8 cellular contexts compared by ENCODE assay signal in genomic region chr6:139539852-139540251, GRCh38.
DNase-seq lines count a peak whose midpoint lies in the region; ATAC-seq lines count a peak whose summit lies in the region.

No MANE protein-coding gene starts in this region.

- ATAC-seq in GM18511 (IDR thresholded peaks at IDR 0.05; ENCODE audit: unreplicated experiment) = peak; percentile 10
- ATAC-seq in effector memory CD8-positive, alpha-beta T cell (replicated peaks) = peak; percentile 45

- H3K27ac Mint-ChIP-seq in effector memory CD8-positive, alpha-beta T cell = peak overlapping the region; percentile 81 to 93

- no peaks in the 10 kb centered on the region for H3K9me3 Mint-ChIP-seq in effector memory CD8-positive, alpha-beta T cell

- DNase-seq in LoVo (ENCODE audit: low spot score) (peak; percentile 58), non-pigmented ciliary epithelial cell (ENCODE audit: low read depth) (peak; percentile 96), middle frontal gyrus (ENCODE audit: extremely low spot score, low spot score) (no peak), DMS153 treated with DMSO at 0.1 percent for 48 hours (lab: John Stamatoyannopoulos, UW; ENCODE audit: unreplicated experiment) (no peak), Kasumi-1 (lab: John Stamatoyannopoulos, UW) (no peak)
- DNase-seq in effector memory CD8-positive, alpha-beta T cell = peak in 1 of 3 experiments; percentile 7
- DNase-seq in activated CD4-positive, alpha-beta T cell treated with anti-CD3 and anti-CD28 coated beads for 1 hour = no peak

- no peaks in the 10 kb centered on the region for H3K36me3 Mint-ChIP-seq in effector memory CD8-positive, alpha-beta T cell (ENCODE audit: insufficient read depth)

- peaks cover 36 to 45% of the 10 kb centered on the region in 2 donors for H3K4me1 Mint-ChIP-seq in effector memory CD8-positive, alpha-beta T cell (ENCODE audit: low read depth in 2 of 2)

- peak overlapping the region; percentile 32 to 68 for H3K4me3 Mint-ChIP-seq in effector memory CD8-positive, alpha-beta T cell

- no peaks in the 10 kb centered on the region for H3K27me3 Mint-ChIP-seq in effector memory CD8-positive, alpha-beta T cell

Comparison
In these comparisons a context has a peak if more than half of its experiments do, and no peak if none do; other contexts are left out.
1. DNase-seq: peak in LoVo (single experiment) and non-pigmented ciliary epithelial cell (single experiment); none in middle frontal gyrus (single experiment), DMS153 treated with DMSO at 0.1 percent for 48 hours (single experiment), Kasumi-1 (0 of 2) and activated CD4-positive, alpha-beta T cell treated with anti-CD3 and anti-CD28 coated beads for 1 hour (single experiment).